8 cellular contexts compared by ENCODE assay signal in genomic region chr1:147928236-147929132, GRCh38. TPM values are rescaled to one million over a fixed set of nuclear protein-coding genes. Genes with fewer than 3 reads are reported as not detected.
DNase-seq lines count a peak whose midpoint lies in the region; ATAC-seq and TF ChIP-seq lines count a peak whose summit lies in the region.
"Not testable (repeated sequence)": the region's sequence is repeated elsewhere in the genome, so short reads cannot be mapped to it uniquely, and the experiment has no call there.

Gene GPR89B, plus strand, starts transcription at chr1:147928420. Its CDS starts 117 bp downstream, at chr1:147928537.

- CTCF ChIA-PET in AG04450 (lab: Charles Lee): interaction anchor here (0.7 kb wide), 1 partner anchor 36 kb away, joined by 3 read pairs; no protein-coding TSS in a partner anchor
- CTCF ChIA-PET in WTC11 (lab: Charles Lee): not testable (repeated sequence)

- not testable (repeated sequence) for H3K36me3 Mint-ChIP-seq in WTC11

- H3K4me3 ChIP-seq in AG04450 (ENCODE audit: low read depth, low read length): peak within 1 kb of the TSS; percentile 70

- DNase-seq in AG04450 (ENCODE audit: low read depth, low spot score): peak; percentile 24
- DNase-seq in NCI-H2227 treated with DMSO at 0.1 percent for 48 hours (lab: John Stamatoyannopoulos, UW): peak; percentile 73
- peak; percentile 95 for DNase-seq in WTC11 (ENCODE audit: low spot score)
- peak in 58 of 61 donors; percentile 32 to 93 (median 79) for DNase-seq in caudate nucleus (lab: John Stamatoyannopoulos, UW)
- DNase-seq in inferior parietal cortex (ENCODE audit: extremely low spot score): peak; percentile 89
- DNase-seq in smooth muscle cell of the brain vasculature (ENCODE audit: low read depth, low spot score): peak; percentile 23

- H3K4me3 Mint-ChIP-seq in WTC11: peak within 1 kb of the TSS; percentile 76

- H3K9me3 ChIP-seq in AG04450 (ENCODE audit: control insufficient read depth, insufficient read depth, low read length): not testable (repeated sequence)

- not testable (repeated sequence) for H3K27me3 ChIP-seq in AG04450 (ENCODE audit: control insufficient read depth, insufficient read depth, low read length)

- ATAC-seq in GM18909 (IDR thresholded peaks at IDR 0.05; ENCODE audit: poor library complexity, unreplicated experiment) (peak; percentile 94), HG03175 (IDR thresholded peaks at IDR 0.05; ENCODE audit: unreplicated experiment) (peak; percentile 98), WTC11 (peak; percentile 97)

- peaks cover 26% of the 10 kb centered on the region for H3K4me1 Mint-ChIP-seq in WTC11

- not testable (repeated sequence) for TF ChIP-seq CTCF in AG04450 (IDR thresholded peaks at IDR 0.05; ENCODE audit: low read depth, low read length); WTC11 (IDR thresholded peaks at IDR 0.05)

- H3K27ac ChIP-seq in AG04450 (ENCODE audit: low read depth, low read length): peak within 1 kb of the TSS; percentile 31
- peak within 1 kb of the TSS; percentile 62 for H3K27ac ChIP-seq in caudate nucleus (ENCODE audit: low read depth, low read length)

- H3K27ac Mint-ChIP-seq in WTC11: not testable (repeated sequence)

- H3K27me3 Mint-ChIP-seq in WTC11 (ENCODE audit: low read depth): not testable (repeated sequence)

- POLR2A ChIA-PET in AG04450 (lab: Yijun Ruan, JAX): not testable (repeated sequence)
- POLR2A ChIA-PET in WTC11 (lab: Charles Lee): interaction anchor here (0.9 kb wide), 1 partner anchor 110 kb away, joined by 4 read pairs; no protein-coding TSS in a partner anchor

- not testable (repeated sequence) for H3K9me3 Mint-ChIP-seq in WTC11

TF ChIP-seq in WTC11, 78 proteins besides CTCF, POLR2A, EP300 and RAD21:
- TF ChIP-seq GTF2I (CRISPR knock-in tag; conservative IDR thresholded peaks at IDR 0.05) (0 out of 2 replicates have a peak, but pooled peaks have one; percentile 34), MAX (CRISPR knock-in tag; IDR thresholded peaks at IDR 0.05) (0 out of 2 replicates have a peak, but pooled peaks have one; percentile 23), SP1 (CRISPR knock-in tag; conservative IDR thresholded peaks at IDR 0.05) (0 out of 2 replicates have a peak, but pooled peaks have one; percentile 36)
TF ChIP-seq in WTC11: peak in this region for 3; not testable (repeated sequence) for 75.

RNA-seq across cellular contexts. Expression of gene GPR89B, which starts in this region (rescaled TPM):
- 23.2 and 36.1 TPM in 2 replicates for polyA plus RNA-seq in AG04450 (2011; rRNA removed)
- polyA minus RNA-seq in AG04450 (2011; rRNA and poly(A)+ RNA removed): 28.4 and 33.4 TPM in 2 replicates
- total RNA-seq in WTC11 (2021): 16.3 to 19.4 TPM (median 16.9 TPM) in 3 replicates

Comparison
In these comparisons a context has a peak if more than half of its experiments do, and no peak if none do; other contexts are left out.
1. Peak in every context shown above with its lines: DNase-seq, ATAC-seq, H3K4me3 ChIP-seq and H3K27ac ChIP-seq.
2. DNase-seq: peak in every context shown above with its lines; median percentile 95 in WTC11; 89 in inferior parietal cortex; 79 in caudate nucleus; 73 in NCI-H2227 treated with DMSO at 0.1 percent for 48 hours; 24 in AG04450; 23 in smooth muscle cell of the brain vasculature.